ENCODE assay signal across 36 cellular contexts in the genomic region with DNA sequence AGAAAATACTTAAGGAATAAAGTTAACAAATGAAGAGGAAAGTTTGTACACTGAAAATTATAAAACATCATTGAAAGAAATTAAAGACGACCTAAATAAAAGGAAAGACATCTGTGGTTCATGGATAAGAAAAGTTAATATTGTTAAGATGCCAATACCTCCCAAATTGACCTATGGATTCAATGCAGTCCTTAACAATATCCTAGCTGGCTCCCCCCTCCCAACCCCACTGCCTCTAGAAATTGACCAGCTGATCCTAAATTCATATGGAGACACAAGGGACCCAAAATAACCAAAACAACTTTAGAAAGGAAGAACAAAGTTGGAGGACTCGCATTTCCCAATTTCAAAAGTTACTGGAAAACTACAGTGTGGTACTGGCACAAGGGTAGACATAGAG. TPM values are rescaled to one million over a fixed set of nuclear protein-coding genes. Genes with fewer than 3 reads are reported as not detected.
"Had no signal": no experiment of that assay in that cellular context is flagged by ENCODE, and none has a peak within 500 bp of the region (broad histone marks: within the 10 kb centered on the region; RNA-seq: fewer than 3 reads in every experiment).

No MANE protein-coding gene starts in this region.

- H3K27me3 ChIP-seq: MG63 had no signal

- H3K36me3 ChIP-seq: MG63 had no signal

- H3K4me3 ChIP-seq: MG63 had no signal

- DNase-seq: Karpas-422, Kasumi-1, MG63, MM.1S, MV-4-11, NCI-H1048, NCI-H1092, NCI-H1092 treated with DMSO at 0.1 percent for 48 hours, NCI-H1105, NCI-H1105 treated with DMSO at 0.1 percent for 48 hours, NCI-H1417, NCI-H1417 treated with DMSO at 0.1 percent for 48 hours, NCI-H1436, NCI-H1436 treated with DMSO at 0.1 percent for 48 hours, NCI-H146, NCI-H1694, NCI-H1694 treated with DMSO at 0.1 percent for 48 hours, NCI-H187, NCI-H187 treated with DMSO at 0.1 percent for 48 hours, NCI-H1930, NCI-H2029, NCI-H2029 treated with DMSO at 0.1 percent for 48 hours, NCI-H2081, NCI-H2081 treated with DMSO at 0.1 percent for 48 hours, NCI-H2107, NCI-H2171, NCI-H2171 treated with DMSO at 0.1 percent for 48 hours, NCI-H2227 treated with DMSO at 0.1 percent for 48 hours, NCI-H226, NCI-H345, NCI-H446, NCI-H446 treated with DMSO at 0.1 percent for 48 hours, NCI-H510A, NCI-H510A treated with DMSO at 0.1 percent for 48 hours, NCI-H524 had no signal

RNA-seq across cellular contexts. Expression of a gene that starts 23.0 kb away (rescaled TPM):
- total RNA-seq: NCI-H460 had no signal
